10 cellular contexts compared by ENCODE assay signal in the genomic region with DNA sequence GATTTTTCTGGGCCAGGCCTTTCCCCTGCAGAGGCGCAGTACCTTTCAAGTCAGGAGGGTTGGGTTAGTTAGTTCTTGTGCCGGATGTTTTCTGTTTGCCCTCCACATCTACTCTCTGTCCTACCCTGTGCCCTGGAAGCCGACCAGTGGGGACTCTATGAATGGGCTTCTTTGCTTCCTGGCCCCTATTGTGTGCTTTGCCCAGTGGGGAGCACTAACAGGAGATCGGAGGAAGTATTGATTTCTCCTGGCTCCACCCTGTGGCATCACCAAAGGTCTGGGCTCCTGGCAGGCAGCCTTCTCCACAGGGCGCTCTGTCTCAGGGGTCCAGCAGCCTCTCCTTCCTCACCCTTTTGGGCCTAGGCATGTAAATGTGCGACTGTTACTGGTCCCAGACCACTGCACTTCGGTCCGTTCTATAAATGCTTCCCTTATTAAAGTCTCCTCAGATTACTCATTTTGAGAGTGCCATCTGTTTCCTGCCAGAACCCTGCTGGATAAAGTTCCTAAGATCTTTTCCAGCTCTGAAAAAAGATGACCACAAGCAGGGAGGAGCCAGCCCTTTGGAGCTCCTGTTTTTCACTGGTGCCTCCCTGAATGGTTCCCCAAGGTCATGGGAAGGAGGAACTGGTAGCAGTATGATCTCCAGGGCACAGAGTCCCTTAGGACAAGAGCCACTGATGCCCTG. TPM values are rescaled to one million over a fixed set of nuclear protein-coding genes. Genes with fewer than 3 reads are reported as not detected.
A peak's percentile ranks its signal among the peaks of the same experiment; 100 is the strongest.
DNase-seq lines count a peak whose midpoint lies in the region; ATAC-seq and TF ChIP-seq lines count a peak whose summit lies in the region.
"Had no signal": no experiment of that assay in that cellular context is flagged by ENCODE, and none has a peak within 500 bp of the region (broad histone marks: within the 10 kb centered on the region; RNA-seq: fewer than 3 reads in every experiment).

No MANE protein-coding gene starts in this region.

- peaks cover 82% of the 10 kb centered on the region for H3K4me1 ChIP-seq in KMS-11 (ENCODE audit: low read depth, poor library complexity, severe bottlenecking)

- H3K9me3 Mint-ChIP-seq in mesothelial cell of epicardium, result no peaks in the 10 kb centered on the region
- H3K9me3 Mint-ChIP-seq in glutamatergic neuron (ENCODE audit: unreplicated experiment), result peaks cover 3% of the 10 kb centered on the region
- H3K9me3 Mint-ChIP-seq: CD4-positive, CD25-positive, alpha-beta regulatory T cell had no signal

- peak overlapping the region; percentile 80; the same call in 1 of the 2 replicates for H3K27ac ChIP-seq in KMS-11

- TF ChIP-seq CTCF in KMS-11 (conservative IDR thresholded peaks at IDR 0.05; ENCODE audit: low read depth, low read length), result no peak
- TF ChIP-seq CTCF in choroid plexus epithelial cell (conservative IDR thresholded peaks at IDR 0.05; ENCODE audit: low read depth, low read length), result no peak
- TF ChIP-seq CTCF in mesothelial cell of epicardium (IDR thresholded peaks at IDR 0.05; ENCODE audit: unreplicated experiment), result no peak
- no peak for TF ChIP-seq CTCF in glutamatergic neuron (IDR thresholded peaks at IDR 0.05; ENCODE audit: partially characterized antibody, unreplicated experiment)

- peaks cover 1% of the 10 kb centered on the region for H3K36me3 Mint-ChIP-seq in mesothelial cell of epicardium
- H3K36me3 Mint-ChIP-seq in glutamatergic neuron (ENCODE audit: unreplicated experiment), result no peaks in the 10 kb centered on the region
- H3K36me3 Mint-ChIP-seq: CD4-positive, CD25-positive, alpha-beta regulatory T cell had no signal

- no peak overlapping the region for H3K4me3 ChIP-seq in KMS-11 (IDR thresholded peaks at IDR 0.05; ENCODE audit: insufficient read depth, low read depth, low read length)
- no peak overlapping the region for H3K4me3 ChIP-seq in choroid plexus epithelial cell (ENCODE audit: low read depth, low read length)

- H3K4me3 Mint-ChIP-seq in mesothelial cell of epicardium, result no peak overlapping the region
- H3K4me3 Mint-ChIP-seq in glutamatergic neuron (ENCODE audit: unreplicated experiment), result no peak overlapping the region
- H3K4me3 Mint-ChIP-seq: CD4-positive, CD25-positive, alpha-beta regulatory T cell had no signal

- no peaks in the 10 kb centered on the region for H4K20me1 ChIP-seq in KMS-11 (ENCODE audit: insufficient read depth)

- ATAC-seq in HG03159 (IDR thresholded peaks at IDR 0.05; ENCODE audit: unreplicated experiment), result no peak
- ATAC-seq: Panc1 had no signal

- peak overlapping the region; percentile 91 for H3K4me2 ChIP-seq in KMS-11

- H3K27ac Mint-ChIP-seq in mesothelial cell of epicardium (peak overlapping the region; percentile 63), glutamatergic neuron (ENCODE audit: unreplicated experiment) (no peak overlapping the region)

- peaks cover 35% of the 10 kb centered on the region for H3K4me1 Mint-ChIP-seq in mesothelial cell of epicardium
- peaks cover 6% of the 10 kb centered on the region for H3K4me1 Mint-ChIP-seq in glutamatergic neuron (ENCODE audit: low read depth, unreplicated experiment)

- H3K27me3 ChIP-seq in KMS-11 (ENCODE audit: insufficient read depth, low read depth), result no peaks in the 10 kb centered on the region

- no peak overlapping the region for H2AFZ ChIP-seq in KMS-11 (ENCODE audit: low read depth)

- DNase-seq in A172 (ENCODE audit: low spot score), result peak; percentile 44
- peak; percentile 54 for DNase-seq in choroid plexus epithelial cell (ENCODE audit: low read depth)
- no peak for DNase-seq in mesothelial cell of epicardium (ENCODE audit: low spot score in 2 of 2, unreplicated experiment in 2 of 2)
- DNase-seq in kidney glomerular epithelial cell (lab: John Stamatoyannopoulos, UW), result no peak
- no peak for DNase-seq in glutamatergic neuron
- no peak for DNase-seq in SKM-1 (lab: John Stamatoyannopoulos, UW; ENCODE audit: unreplicated experiment)
- DNase-seq: CD4-positive, CD25-positive, alpha-beta regulatory T cell had no signal

- no peaks in the 10 kb centered on the region for H3K36me3 ChIP-seq in KMS-11 (ENCODE audit: insufficient read depth)

- H3K27me3 Mint-ChIP-seq in mesothelial cell of epicardium (ENCODE audit: low read depth) (no peaks in the 10 kb centered on the region), glutamatergic neuron (ENCODE audit: unreplicated experiment) (peaks cover 3% of the 10 kb centered on the region)
- H3K27me3 Mint-ChIP-seq: CD4-positive, CD25-positive, alpha-beta regulatory T cell had no signal

- H3K9ac ChIP-seq in KMS-11, result no peak overlapping the region

- H3K79me2 ChIP-seq in KMS-11 (ENCODE audit: insufficient read depth, low read depth), result no peaks in the 10 kb centered on the region

RNA-seq across cellular contexts. Expression of a gene that starts 44.5 kb away (rescaled TPM):
- total RNA-seq in A172 (2014; rRNA removed; shearing (Covaris generic)), result 26.7 and 32.5 TPM in 2 replicates
- total RNA-seq in mesothelial cell of epicardium, result 29.1 to 33.9 TPM (median 29.9 TPM) in 3 replicates
- 6.6 TPM for total RNA-seq in glutamatergic neuron (ENCODE audit: unreplicated experiment)

Comparison
In these comparisons a context has a peak if more than half of its experiments do, and no peak if none do; other contexts are left out.
1. DNase-seq: peak in A172 (single experiment) and choroid plexus epithelial cell (single experiment); none in mesothelial cell of epicardium (0 of 2), kidney glomerular epithelial cell (single experiment), glutamatergic neuron (single experiment) and SKM-1 (single experiment).